14 cellular contexts compared by ENCODE assay signal in the genomic region with DNA sequence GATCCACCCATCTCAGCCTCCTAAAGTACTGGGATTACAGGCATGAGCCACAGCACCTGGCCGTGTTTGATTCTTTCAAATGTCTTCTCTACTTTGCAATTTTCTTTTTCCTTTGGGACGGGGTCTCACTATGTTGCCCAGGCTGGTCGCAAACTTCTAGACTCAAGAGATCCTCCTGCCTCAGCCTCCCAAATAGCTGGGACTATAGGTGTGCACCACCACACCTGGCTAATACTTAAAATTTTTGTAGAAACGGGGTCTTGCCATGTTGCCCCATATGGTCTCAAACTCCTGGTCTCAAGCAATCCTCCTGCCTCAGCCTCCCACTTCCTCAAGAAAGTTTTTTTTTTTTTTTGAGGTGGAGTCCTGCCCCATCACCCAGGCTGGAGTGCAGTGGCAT. TPM values are rescaled to one million over a fixed set of nuclear protein-coding genes. Genes with fewer than 3 reads are reported as not detected.
A peak's percentile ranks its signal among the peaks of the same experiment; 100 is the strongest.
DNase-seq lines count a peak whose midpoint lies in the region; ATAC-seq and TF ChIP-seq lines count a peak whose summit lies in the region.
"Had no signal": no experiment of that assay in that cellular context is flagged by ENCODE, and none has a peak within 500 bp of the region (broad histone marks: within the 10 kb centered on the region; RNA-seq: fewer than 3 reads in every experiment).

No MANE protein-coding gene starts in this region.

- H3K36me3 ChIP-seq in BLaER1 = peaks cover 71% of the 10 kb centered on the region
- H3K36me3 ChIP-seq in GM23338 (ENCODE audit: insufficient read depth) = peaks cover 31% of the 10 kb centered on the region
- no peaks in the 10 kb centered on the region for H3K36me3 ChIP-seq in colonic mucosa

- no peaks in the 10 kb centered on the region for H3K9me3 Mint-ChIP-seq in GM23338
- no peaks in the 10 kb centered on the region for H3K9me3 Mint-ChIP-seq in activated CD4-positive, alpha-beta memory T cell treated with anti-CD3 and anti-CD28 coated beads, Interleukin-2, amount 10 ng/mL, durations not matched to agents 7 days and 5 days
- peaks cover 0 to 1% (median 0%) of the 10 kb centered on the region in 7 donors for H3K9me3 Mint-ChIP-seq in naive B cell

- H3K4me1 ChIP-seq in BLaER1 (peaks cover 30% of the 10 kb centered on the region), GM23338 (ENCODE audit: insufficient read depth) (peaks cover 15% of the 10 kb centered on the region), colonic mucosa (peaks cover 10% of the 10 kb centered on the region)

- H3K4me1 Mint-ChIP-seq in GM23338 = peaks cover 12% of the 10 kb centered on the region
- H3K4me1 Mint-ChIP-seq in activated CD4-positive, alpha-beta memory T cell treated with anti-CD3 and anti-CD28 coated beads, Interleukin-2, amount 10 ng/mL, durations not matched to agents 7 days and 5 days = peaks cover 42% of the 10 kb centered on the region
- H3K4me1 Mint-ChIP-seq in naive B cell = peaks cover 20 to 37% (median 24%) of the 10 kb centered on the region in 3 donors

- H3K9me3 ChIP-seq in BLaER1 (no peaks in the 10 kb centered on the region), colonic mucosa (no peaks in the 10 kb centered on the region)

- H3K27me3 ChIP-seq in BLaER1 (no peaks in the 10 kb centered on the region), GM23338 (ENCODE audit: insufficient read depth) (no peaks in the 10 kb centered on the region), colonic mucosa (no peaks in the 10 kb centered on the region)

- H3K36me3 Mint-ChIP-seq in GM23338 (ENCODE audit: low read depth) = peaks cover 58% of the 10 kb centered on the region
- peaks cover 37% of the 10 kb centered on the region for H3K36me3 Mint-ChIP-seq in activated CD4-positive, alpha-beta memory T cell treated with anti-CD3 and anti-CD28 coated beads, Interleukin-2, amount 10 ng/mL, durations not matched to agents 7 days and 5 days (ENCODE audit: low read depth)
- H3K36me3 Mint-ChIP-seq in naive B cell = peaks cover 5 to 7% of the 10 kb centered on the region in 2 donors

- H3K9ac ChIP-seq in BLaER1 (peak overlapping the region; percentile 93; the same call in 1 of the 2 replicates), colonic mucosa (ENCODE audit: low read depth in 2 of 2, low read length in 2 of 2) (no peak overlapping the region)

- no peak for TF ChIP-seq CTCF in GM23338 (conservative IDR thresholded peaks at IDR 0.05; ENCODE audit: low read depth in 2 of 2)
- no peak for TF ChIP-seq CTCF in colonic mucosa (IDR thresholded peaks at IDR 0.05)

- H3K4me2 ChIP-seq in BLaER1 = peak overlapping the region; percentile 97
- H3K4me2 ChIP-seq in GM23338 = peak overlapping the region; percentile 84

- no peak overlapping the region for H2AFZ ChIP-seq in GM23338

- no peak overlapping the region for H3K27ac ChIP-seq in BLaER1
- no peak overlapping the region for H3K27ac ChIP-seq in GM23338 (ENCODE audit: low read depth)
- H3K27ac ChIP-seq in colonic mucosa = no peak overlapping the region

- peaks cover 29% of the 10 kb centered on the region for H3F3A ChIP-seq in GM23338 (replicated peaks; ENCODE audit: low read depth)

- no peak for ATAC-seq in GM23338
- no peak for ATAC-seq in naive B cell (ENCODE audit: low read depth in 2 of 2)
- ATAC-seq in HG02938 (IDR thresholded peaks at IDR 0.05; ENCODE audit: unreplicated experiment) = no peak
- no peak for ATAC-seq in HG03432 (IDR thresholded peaks at IDR 0.05; ENCODE audit: unreplicated experiment)
- ATAC-seq: left colon had no signal

- H3K27me3 Mint-ChIP-seq in GM23338 (ENCODE audit: insufficient read depth, low read depth, poor library complexity) = peaks cover 14% of the 10 kb centered on the region
- H3K27me3 Mint-ChIP-seq in activated CD4-positive, alpha-beta memory T cell treated with anti-CD3 and anti-CD28 coated beads, Interleukin-2, amount 10 ng/mL, durations not matched to agents 7 days and 5 days = no peaks in the 10 kb centered on the region
- no peaks in the 10 kb centered on the region for H3K27me3 Mint-ChIP-seq in naive B cell

- H3K4me3 ChIP-seq in BLaER1 (peak overlapping the region; percentile 94), GM23338 (no peak overlapping the region), colonic mucosa (no peak overlapping the region)

- H3K79me2 ChIP-seq in GM23338 (replicated peaks; ENCODE audit: insufficient read depth) = peaks cover 78% of the 10 kb centered on the region

- H3K27ac Mint-ChIP-seq in GM23338 = no peak overlapping the region
- peak overlapping the region; percentile 85 for H3K27ac Mint-ChIP-seq in activated CD4-positive, alpha-beta memory T cell treated with anti-CD3 and anti-CD28 coated beads, Interleukin-2, amount 10 ng/mL, durations not matched to agents 7 days and 5 days
- H3K27ac Mint-ChIP-seq in naive B cell = peak overlapping the region in 5 of 6 donors; percentile 44 to 99 (median 95)

- no peak for DNase-seq in GM23338 (ENCODE audit: low spot score)
- no peak for DNase-seq in activated CD4-positive, alpha-beta memory T cell treated with anti-CD3 and anti-CD28 coated beads, Interleukin-2, amount 10 ng/mL, durations not matched to agents 7 days and 5 days
- DNase-seq in naive B cell = no peak
- DNase-seq in colonic mucosa = no peak
- no peak for DNase-seq in foreskin melanocyte
- DNase-seq: activated CD4-positive, alpha-beta T cell treated with anti-CD3 and anti-CD28 coated beads for 1 hour; effector CD4-positive, alpha-beta T cell; left colon; NCI-H1436; NCI-H510A treated with DMSO at 0.1 percent for 48 hours; nucleus accumbens had no signal

- POLR2A ChIA-PET in activated CD4-positive, alpha-beta memory T cell treated with anti-CD3 and anti-CD28 coated beads, Interleukin-2, amount 10 ng/mL, durations not matched to agents 7 days and 5 days (lab: Charles Lee) = interaction anchor here (0.6 to 3.4 kb wide), 5 partner anchors 8 to 157 kb away, joined by 3 to 19 read pairs (median 5); partner anchors contain the start of genes COX6A1, RNU4-2 and SRSF9

- H4K20me1 ChIP-seq in BLaER1 = peaks cover 80% of the 10 kb centered on the region
- H4K20me1 ChIP-seq in GM23338 (replicated peaks; ENCODE audit: insufficient read depth) = peaks cover 27% of the 10 kb centered on the region

- H3K9me2 ChIP-seq in GM23338 (ENCODE audit: insufficient read depth) = no peaks in the 10 kb centered on the region

- intact Hi-C loops in colonic mucosa (cut with DNase I) = loop anchor here (10.0 kb wide), 1 partner anchor 127 kb away; no protein-coding TSS in a partner anchor

- CTCF ChIA-PET in activated CD4-positive, alpha-beta memory T cell treated with anti-CD3 and anti-CD28 coated beads, Interleukin-2, amount 10 ng/mL, durations not matched to agents 7 days and 5 days (lab: Charles Lee) = interaction anchor here (0.6 to 3.4 kb wide), 6 partner anchors 10 to 80 kb away, joined by 4 to 9 read pairs (median 6); partner anchors contain the start of genes COX6A1 and SRSF9

- peak overlapping the region; percentile 99; the same call in 2 of the 3 replicates for H3K4me3 Mint-ChIP-seq in GM23338
- H3K4me3 Mint-ChIP-seq in activated CD4-positive, alpha-beta memory T cell treated with anti-CD3 and anti-CD28 coated beads, Interleukin-2, amount 10 ng/mL, durations not matched to agents 7 days and 5 days = peak overlapping the region; percentile 87
- H3K4me3 Mint-ChIP-seq in naive B cell = peak overlapping the region; percentile 61 to 99 (median 96)

TF ChIP-seq in GM23338, 12 proteins besides CTCF, POLR2A, EP300 and RAD21 (continues in another document):
- no peak for TF ChIP-seq EZH2phosphoT487 (IDR thresholded peaks at IDR 0.05; ENCODE audit: unreplicated experiment)
- no peak for TF ChIP-seq ZNF331 (CRISPR knock-in tag; IDR thresholded peaks at IDR 0.05; ENCODE audit: low read depth)
- TF ChIP-seq STAT1 (IDR thresholded peaks at IDR 0.05; ENCODE audit: unreplicated experiment) = no peak
- no peak for TF ChIP-seq JUNB (IDR thresholded peaks at IDR 0.05; ENCODE audit: unreplicated experiment)
- no peak for TF ChIP-seq EZH2 (IDR thresholded peaks at IDR 0.05; ENCODE audit: low read depth, unreplicated experiment)
- TF ChIP-seq CREB1 (CRISPR knock-in tag; IDR thresholded peaks at IDR 0.05; ENCODE audit: low read depth) = no peak

RNA-seq across cellular contexts. Expression of gene GATC, which starts 1.7 kb away (rescaled TPM):
- total RNA-seq in GM23338 (2014; rRNA removed; shearing (Covaris generic)) = 16.7 and 18.5 TPM in 2 replicates
- polyA plus RNA-seq in GM23338 (2016; fragmentation: Nextera tagmentation; extraction: Ambion mirVana) (14.9 and 20.1 TPM in 2 replicates), naive B cell (ENCODE audit: low read depth in 6 of 6) (10 to 100 TPM in 5 of 6 donors, 1 to 10 TPM in 1; 9.7 to 16.3 (median 14.5) TPM)
- 10 to 100 TPM; 28.6 to 29.5 TPM for total RNA-seq in activated CD4-positive, alpha-beta memory T cell treated with anti-CD3 and anti-CD28 coated beads, Interleukin-2, amount 10 ng/mL, durations not matched to agents 7 days and 5 days
- 10 to 100 TPM; 34.1 to 43.3 TPM for total RNA-seq in colonic mucosa

RNA-seq across cellular contexts. Expression of gene TRIAP1, which starts 1.8 kb away (rescaled TPM):
- total RNA-seq in GM23338 (2014; rRNA removed; shearing (Covaris generic)) = 53.4 and 61.8 TPM in 2 replicates
- 94.0 and 94.2 TPM in 2 replicates for polyA plus RNA-seq in GM23338 (2016; fragmentation: Nextera tagmentation; extraction: Ambion mirVana)
- total RNA-seq in activated CD4-positive, alpha-beta memory T cell treated with anti-CD3 and anti-CD28 coated beads, Interleukin-2, amount 10 ng/mL, durations not matched to agents 7 days and 5 days = 10 to 100 TPM; 20.6 to 21.6 TPM
- 10 to 100 TPM; 49.1 to 66.6 (median 58.4) TPM for polyA plus RNA-seq in naive B cell (ENCODE audit: low read depth in 6 of 6)
- 10 to 100 TPM; 20.4 to 27.8 TPM for total RNA-seq in colonic mucosa

RNA-seq across cellular contexts. Expression of gene COX6A1, which starts 10.1 kb away (rescaled TPM):
- total RNA-seq in GM23338 (2014; rRNA removed; shearing (Covaris generic)) = 393 and 422 TPM in 2 replicates
- polyA plus RNA-seq in GM23338 (2016; fragmentation: Nextera tagmentation; extraction: Ambion mirVana) (1,484 and 1,643 TPM in 2 replicates), naive B cell (ENCODE audit: low read depth in 6 of 6) (1,000 to 10,000 TPM in 1 of 6 donors, 100 to 1,000 TPM in 5; 716 to 1,228 (median 856) TPM)
- total RNA-seq in activated CD4-positive, alpha-beta memory T cell treated with anti-CD3 and anti-CD28 coated beads, Interleukin-2, amount 10 ng/mL, durations not matched to agents 7 days and 5 days = 100 to 1,000 TPM; 318 to 323 TPM
- total RNA-seq in colonic mucosa = 1,000 to 10,000 TPM in 1 of 2 donors, 100 to 1,000 TPM in 1; 887 to 1,081 TPM

RNA-seq across cellular contexts. Expression of gene SRSF9, which starts 21.6 kb away (rescaled TPM):
- total RNA-seq in GM23338 (2014; rRNA removed; shearing (Covaris generic)) = 202 and 250 TPM in 2 replicates
- 436 and 481 TPM in 2 replicates for polyA plus RNA-seq in GM23338 (2016; fragmentation: Nextera tagmentation; extraction: Ambion mirVana)
- 100 to 1,000 TPM; 175 to 180 TPM for total RNA-seq in activated CD4-positive, alpha-beta memory T cell treated with anti-CD3 and anti-CD28 coated beads, Interleukin-2, amount 10 ng/mL, durations not matched to agents 7 days and 5 days
- polyA plus RNA-seq in naive B cell (ENCODE audit: low read depth in 6 of 6) = 100 to 1,000 TPM; 208 to 293 (median 218) TPM
- 100 to 1,000 TPM; 169 to 216 TPM for total RNA-seq in colonic mucosa

RNA-seq across cellular contexts. Expression of gene DYNLL1, which starts 47.9 kb away (rescaled TPM):
- total RNA-seq in GM23338 (2014; rRNA removed; shearing (Covaris generic)) = 310 and 313 TPM in 2 replicates
- polyA plus RNA-seq in GM23338 (2016; fragmentation: Nextera tagmentation; extraction: Ambion mirVana) = 833 and 868 TPM in 2 replicates
- total RNA-seq in activated CD4-positive, alpha-beta memory T cell treated with anti-CD3 and anti-CD28 coated beads, Interleukin-2, amount 10 ng/mL, durations not matched to agents 7 days and 5 days = 100 to 1,000 TPM; 209 to 216 TPM
- 100 to 1,000 TPM; 206 to 326 (median 268) TPM for polyA plus RNA-seq in naive B cell (ENCODE audit: low read depth in 6 of 6)
- 100 to 1,000 TPM; 359 to 463 TPM for total RNA-seq in colonic mucosa
